Comparison of ENCODE assay signal across 28 cellular contexts in genomic region chr22:17873116-17873515, GRCh38.
"Had no signal": no experiment of that assay in that cellular context is flagged by ENCODE, and none has a peak within 500 bp of the region (broad histone marks: within the 10 kb centered on the region; RNA-seq: fewer than 3 reads in every experiment).

No MANE protein-coding gene starts in this region.

- H3K4me1 Mint-ChIP-seq: activated B cell treated with CpG ODN at 0.5 μM for 24 hours; activated CD4-positive, alpha-beta T cell treated with anti-CD3 and anti-CD28 coated beads, Interleukin-2, amount 10 ng/mL, durations not matched to agents 24 days and 14 days; activated CD8-positive, alpha-beta memory T cell treated with anti-CD3 and anti-CD28 coated beads, Interleukin-2, amount 10 ng/mL, durations not matched to agents 7 days and 5 days; activated naive CD4-positive, alpha-beta T cell treated with anti-CD3 and anti-CD28 coated beads, Interleukin-2, amount 50 U/mL, for 24 hours had no signal

- ATAC-seq: activated CD8-positive, alpha-beta memory T cell treated with anti-CD3 and anti-CD28 coated beads, Interleukin-2, amount 10 ng/mL, durations not matched to agents 7 days and 5 days; SK-N-SH treated with all-trans-retinoic acid at 6 μM for 48 hours; T-helper 17 cell had no signal

- H3K9me3 Mint-ChIP-seq: activated B cell treated with CpG ODN at 0.5 μM for 24 hours; activated CD4-positive, alpha-beta T cell treated with anti-CD3 and anti-CD28 coated beads, Interleukin-2, amount 10 ng/mL, durations not matched to agents 24 days and 14 days; activated naive CD4-positive, alpha-beta T cell treated with anti-CD3 and anti-CD28 coated beads, Interleukin-2, amount 50 U/mL, for 24 hours; activated T-cell treated with anti-CD3 and anti-CD28 coated beads, Interleukin-2, amount 50 U/mL, for 24 hours; activated T-helper 1 cell treated with anti-CD3 and anti-CD28 coated beads, Interleukin-12 subunit alpha, Interleukin-12 subunit beta, Interleukin-2, Interleukin-4 antibody, amounts not matched to agents 30 ng/mL and 10 ng/mL and 1 ng/mL, durations not matched to agents 14 hours and 24 hours and 36 hours; brain had no signal

- H3K4me1 ChIP-seq: SJSA1 had no signal

- H3K27ac Mint-ChIP-seq: activated B cell treated with CpG ODN at 0.5 μM for 24 hours; activated CD4-positive, alpha-beta T cell treated with anti-CD3 and anti-CD28 coated beads, Interleukin-2, amount 10 ng/mL, durations not matched to agents 24 days and 14 days; activated CD8-positive, alpha-beta memory T cell treated with anti-CD3 and anti-CD28 coated beads, Interleukin-2, amount 10 ng/mL, durations not matched to agents 7 days and 5 days; activated naive CD4-positive, alpha-beta T cell treated with anti-CD3 and anti-CD28 coated beads, Interleukin-2, amount 50 U/mL, for 24 hours; activated T-cell treated with anti-CD3 and anti-CD28 coated beads, Interleukin-2, amount 50 U/mL, for 24 hours; activated T-helper 1 cell treated with anti-CD3 and anti-CD28 coated beads, Interleukin-12 subunit alpha, Interleukin-12 subunit beta, Interleukin-2, Interleukin-4 antibody, amounts not matched to agents 30 ng/mL and 10 ng/mL and 1 ng/mL, durations not matched to agents 14 hours and 24 hours and 36 hours; T-helper 17 cell had no signal

- H3K9me3 ChIP-seq: Peyer's patch, SJSA1 had no signal

- H3K27me3 Mint-ChIP-seq: activated B cell treated with CpG ODN at 0.5 μM for 24 hours; activated CD4-positive, alpha-beta T cell treated with anti-CD3 and anti-CD28 coated beads, Interleukin-2, amount 10 ng/mL, durations not matched to agents 24 days and 14 days; activated CD8-positive, alpha-beta memory T cell treated with anti-CD3 and anti-CD28 coated beads, Interleukin-2, amount 10 ng/mL, durations not matched to agents 7 days and 5 days; activated naive CD4-positive, alpha-beta T cell treated with anti-CD3 and anti-CD28 coated beads, Interleukin-2, amount 50 U/mL, for 24 hours; activated T-cell treated with anti-CD3 and anti-CD28 coated beads, Interleukin-2, amount 50 U/mL, for 24 hours; brain; T-helper 17 cell had no signal

- H3K4me3 ChIP-seq: Peyer's patch, SJSA1 had no signal

- H3K27ac ChIP-seq: Peyer's patch, SJSA1 had no signal

- DNase-seq: activated B cell treated with CpG ODN at 0.5 μM for 24 hours; activated CD4-positive, alpha-beta T cell treated with anti-CD3 and anti-CD28 coated beads for 1 hour; activated CD4-positive, alpha-beta T cell treated with anti-CD3 and anti-CD28 coated beads, Interleukin-2, amount 10 ng/mL, durations not matched to agents 24 days and 14 days; activated CD4-positive, alpha-beta T cell treated with anti-CD3 and anti-CD28 coated beads, Interleukin-2, amount 50 U/mL, for 48 hours; activated CD8-positive, alpha-beta memory T cell treated with anti-CD3 and anti-CD28 coated beads, Interleukin-2, amount 10 ng/mL, durations not matched to agents 7 days and 5 days; activated effector memory CD4-positive, alpha-beta T cell treated with Interleukin-2 at 50 U/mL for 16 hours; activated naive CD4-positive, alpha-beta T cell; activated T-cell treated with anti-CD3 and anti-CD28 coated beads, Interleukin-2, amount 50 U/mL, for 24 hours; MM.1S; NCI-H1105; NCI-H1436; NCI-H1694 treated with DMSO at 0.1 percent for 48 hours; NCI-H2029 treated with DMSO at 0.1 percent for 48 hours; NCI-H345; NCI-H510A treated with DMSO at 0.1 percent for 48 hours; NCI-H69; NK-92 treated with Interleukin-12 subunit alpha and Interleukin-12 subunit beta, amount 100 ng/mL, for 24 hours; OCI-M1; Peyer's patch; SHP77; SW 1271; T-helper 17 cell; T1000 had no signal

- H3K4me3 Mint-ChIP-seq: activated B cell treated with CpG ODN at 0.5 μM for 24 hours; activated CD4-positive, alpha-beta T cell treated with anti-CD3 and anti-CD28 coated beads, Interleukin-2, amount 10 ng/mL, durations not matched to agents 24 days and 14 days; activated CD8-positive, alpha-beta memory T cell treated with anti-CD3 and anti-CD28 coated beads, Interleukin-2, amount 10 ng/mL, durations not matched to agents 7 days and 5 days; activated naive CD4-positive, alpha-beta T cell treated with anti-CD3 and anti-CD28 coated beads, Interleukin-2, amount 50 U/mL, for 24 hours; activated T-cell treated with anti-CD3 and anti-CD28 coated beads, Interleukin-2, amount 50 U/mL, for 24 hours; activated T-helper 1 cell treated with anti-CD3 and anti-CD28 coated beads, Interleukin-12 subunit alpha, Interleukin-12 subunit beta, Interleukin-2, Interleukin-4 antibody, amounts not matched to agents 30 ng/mL and 10 ng/mL and 1 ng/mL, durations not matched to agents 14 hours and 24 hours and 36 hours; brain; T-helper 17 cell had no signal

- H3K27me3 ChIP-seq: Peyer's patch, SJSA1 had no signal
